In the genomic region with DNA sequence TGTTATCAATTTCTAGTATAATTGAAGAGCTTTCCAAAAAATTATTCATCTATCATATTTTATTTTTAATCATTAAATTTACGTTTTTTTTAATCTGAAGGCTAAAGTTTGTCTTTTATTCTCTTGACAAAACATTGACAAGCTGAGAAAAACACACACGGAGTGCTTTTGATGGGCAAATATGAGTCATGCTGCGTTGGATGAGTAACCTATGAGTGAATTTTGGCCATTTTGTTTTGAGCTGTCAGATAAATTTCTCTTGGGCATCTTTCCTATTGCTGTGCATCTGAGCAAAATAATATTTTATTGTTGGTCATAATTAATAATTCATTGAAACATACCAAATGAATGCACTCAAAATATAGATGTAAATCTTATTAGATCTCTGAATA, we compare ENCODE assay signal across 15 cellular contexts.
A peak's percentile ranks its signal among the peaks of the same experiment; 100 is the strongest.
DNase-seq lines count a peak whose midpoint lies in the region; ATAC-seq, FAIRE-seq and TF ChIP-seq lines count a peak whose summit lies in the region.
"Had no signal": no experiment of that assay in that cellular context is flagged by ENCODE, and none has a peak within 500 bp of the region (broad histone marks: within the 10 kb centered on the region; RNA-seq: fewer than 3 reads in every experiment).

No MANE protein-coding gene starts in this region.

- DNase-seq in MCF 10A (ENCODE audit: unreplicated experiment) (peak; percentile 59), breast epithelium (ENCODE audit: low spot score in 2 of 2) (no peak), bronchial epithelial cell (ENCODE audit: low read depth) (peak; percentile 48), urothelium cell line (ENCODE audit: low spot score) (peak; percentile 4), T-helper 1 cell (no peak), NCI-H128 (lab: John Stamatoyannopoulos, UW; ENCODE audit: unreplicated experiment) (no peak)
- DNase-seq in activated CD4-positive, alpha-beta T cell treated with anti-CD3 and anti-CD28 coated beads for 4 hours, result no peak
- DNase-seq: activated naive CD8-positive, alpha-beta T cell treated with anti-CD3 and anti-CD28 coated beads, Interleukin-2, amount 50 U/mL, for 24 hours; foreskin melanocyte; NCI-H2107; posterior cingulate gyrus; upper lobe of left lung had no signal

- no peak for FAIRE-seq in bronchial epithelial cell (lab: Jason Lieb, UNC)
- FAIRE-seq in urothelium cell line (lab: Jason Lieb, UNC), result no peak
- FAIRE-seq: A204.1 had no signal

- BruUV-seq in MCF 10A (replicated peaks; lab: Mats Ljungman, UMichigan), result no TSS peak

- H3K4me3 ChIP-seq in breast epithelium (no peak overlapping the region), bronchial epithelial cell (ENCODE audit: low read depth, low read length) (no peak overlapping the region)
- H3K4me3 ChIP-seq: coronary artery, upper lobe of left lung had no signal

- H3K27ac Mint-ChIP-seq in MCF 10A (ENCODE audit: low read depth, unreplicated experiment), result no peak overlapping the region
- H3K27ac Mint-ChIP-seq: activated naive CD8-positive, alpha-beta T cell treated with anti-CD3 and anti-CD28 coated beads, Interleukin-2, amount 50 U/mL, for 24 hours had no signal

- POLR2A ChIA-PET in MCF 10A (lab: Yijun Ruan, JAX), result interaction anchor here (0.8 kb wide), 2 partner anchors 16 to 22 kb away, joined by 3 read pairs; no protein-coding TSS in a partner anchor

- no peaks in the 10 kb centered on the region for H3K27me3 Mint-ChIP-seq in MCF 10A (ENCODE audit: insufficient read depth, unreplicated experiment)
- H3K27me3 Mint-ChIP-seq: activated naive CD8-positive, alpha-beta T cell treated with anti-CD3 and anti-CD28 coated beads, Interleukin-2, amount 50 U/mL, for 24 hours had no signal

- no peaks in the 10 kb centered on the region for H3K9me3 Mint-ChIP-seq in MCF 10A (ENCODE audit: unreplicated experiment)

- H3K4me1 Mint-ChIP-seq in MCF 10A (ENCODE audit: insufficient read depth, unreplicated experiment), result peaks cover 15% of the 10 kb centered on the region
- H3K4me1 Mint-ChIP-seq: activated naive CD8-positive, alpha-beta T cell treated with anti-CD3 and anti-CD28 coated beads, Interleukin-2, amount 50 U/mL, for 24 hours had no signal

- CTCF ChIA-PET in MCF 10A (lab: Yijun Ruan, JAX), result interaction anchor here (0.6 to 1.6 kb wide), 3 partner anchors 10 to 45 kb away, joined by 3 to 6 read pairs (median 4); no protein-coding TSS in a partner anchor

- H3K27me3 ChIP-seq in breast epithelium (no peaks in the 10 kb centered on the region), bronchial epithelial cell (ENCODE audit: control insufficient read depth, insufficient read depth, low read length) (no peaks in the 10 kb centered on the region)
- H3K27me3 ChIP-seq: upper lobe of left lung had no signal

- H3K4me3 Mint-ChIP-seq in MCF 10A (ENCODE audit: unreplicated experiment), result no peak overlapping the region
- H3K4me3 Mint-ChIP-seq: activated naive CD8-positive, alpha-beta T cell treated with anti-CD3 and anti-CD28 coated beads, Interleukin-2, amount 50 U/mL, for 24 hours had no signal

- H3K27ac ChIP-seq in breast epithelium, result no peak overlapping the region
- H3K27ac ChIP-seq: coronary artery, upper lobe of left lung had no signal

- H3K36me3 Mint-ChIP-seq in MCF 10A (ENCODE audit: insufficient read depth, unreplicated experiment), result no peaks in the 10 kb centered on the region

- no peaks in the 10 kb centered on the region for H3K4me1 ChIP-seq in breast epithelium
- H3K4me1 ChIP-seq: upper lobe of left lung had no signal

- H3K36me3 ChIP-seq in breast epithelium (no peaks in the 10 kb centered on the region), bronchial epithelial cell (ENCODE audit: control insufficient read depth, insufficient read depth, low read length) (no peaks in the 10 kb centered on the region)
- H3K36me3 ChIP-seq: upper lobe of left lung had no signal

- ATAC-seq in HG03571 (IDR thresholded peaks at IDR 0.05; ENCODE audit: unreplicated experiment), result peak; percentile 47
- ATAC-seq: activated naive CD8-positive, alpha-beta T cell treated with anti-CD3 and anti-CD28 coated beads, Interleukin-2, amount 50 U/mL, for 24 hours had no signal

- no peaks in the 10 kb centered on the region for H3K9me3 ChIP-seq in breast epithelium
- H3K9me3 ChIP-seq: upper lobe of left lung had no signal

- no peak for TF ChIP-seq POLR2A in breast epithelium (IDR thresholded peaks at IDR 0.05)

- TF ChIP-seq CTCF in MCF 10A (IDR thresholded peaks at IDR 0.05; ENCODE audit: unreplicated experiment), result no peak
- no peak for TF ChIP-seq CTCF in breast epithelium (IDR thresholded peaks at IDR 0.05)
- no peak for TF ChIP-seq CTCF in bronchial epithelial cell (IDR thresholded peaks at IDR 0.05; ENCODE audit: insufficient read depth, low read length, severe bottlenecking)

- intact Hi-C loops in MCF 10A (cut with micrococcal nuclease) (no loop called here), breast epithelium (cut with DNase I; ENCODE audit: low total_unique reads) (no loop called here)

Comparison
In these comparisons a context has a peak if more than half of its experiments do, and no peak if none do; other contexts are left out.
1. DNase-seq: peak in MCF 10A (single experiment), bronchial epithelial cell (single experiment) and urothelium cell line (single experiment); none in breast epithelium (0 of 2), T-helper 1 cell (0 of 5), activated CD4-positive, alpha-beta T cell treated with anti-CD3 and anti-CD28 coated beads for 4 hours (0 of 2) and NCI-H128 (single experiment).